Comparison of ENCODE assay signal across 8 cellular contexts in the genomic region with DNA sequence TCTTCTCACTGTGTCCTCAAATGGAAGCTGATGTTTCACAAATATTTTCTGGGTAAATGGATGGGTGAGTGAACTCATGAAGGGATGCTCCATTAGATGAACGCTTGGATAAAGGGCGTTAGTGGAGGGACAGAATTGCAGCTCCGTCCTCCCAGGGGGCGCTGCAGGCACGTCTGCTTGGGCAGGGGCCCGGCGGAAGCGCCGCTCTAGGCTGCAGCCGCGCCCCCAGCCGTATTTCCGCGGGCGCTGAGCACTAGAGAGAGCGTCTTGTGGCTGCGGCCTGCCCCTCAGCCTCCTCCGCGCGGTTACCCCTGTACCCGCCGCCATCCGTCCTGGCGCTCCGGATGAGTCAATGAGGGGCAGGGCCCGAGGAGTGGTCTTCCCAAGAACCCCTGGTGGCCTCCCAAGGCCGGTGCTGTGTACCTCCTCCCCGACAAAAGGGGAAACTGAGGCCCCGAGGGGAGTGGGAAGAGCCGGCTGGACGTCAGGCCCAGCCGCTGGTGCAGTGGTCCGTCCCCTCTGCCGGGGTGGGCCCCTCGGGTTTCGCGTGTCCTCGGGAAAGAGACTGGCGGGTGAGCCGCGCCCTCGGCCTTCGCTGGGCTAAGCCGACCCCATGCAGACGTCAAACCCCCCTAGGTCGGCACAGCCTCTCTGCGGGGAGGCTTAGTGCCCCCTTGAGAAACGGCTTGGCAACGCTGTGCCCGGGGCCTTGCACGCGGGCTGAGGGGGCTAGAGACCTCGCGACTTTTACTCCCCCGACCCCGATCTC. TPM values are rescaled to one million over a fixed set of nuclear protein-coding genes. Genes with fewer than 3 reads are reported as not detected.
DNase-seq lines count a peak whose midpoint lies in the region; TF ChIP-seq lines count a peak whose summit lies in the region.

No MANE protein-coding gene starts in this region.

- H3K9ac ChIP-seq in subcutaneous abdominal adipose tissue (ENCODE audit: low read length in 5 of 5), result peak overlapping the region; percentile 77 to 100 (median 99)

- H3K4me3 ChIP-seq in HFF-Myc (replicated peaks; ENCODE audit: low read depth, low read length) (peak overlapping the region; percentile 89), SJSA1 (peak overlapping the region; percentile 62), neutrophil (ENCODE audit: low read depth in 1 of 2, low read length in 1 of 2) (peak overlapping the region; percentile 74 to 89), subcutaneous abdominal adipose tissue (ENCODE audit: low read depth in 1 of 5, low read length in 5 of 5) (peak overlapping the region; percentile 60 to 96 (median 91))

- CTCF ChIA-PET in activated naive CD4-positive, alpha-beta T cell treated with anti-CD3 and anti-CD28 coated beads for 36 hours (lab: Charles Lee), result interaction anchor here (0.6 to 4.3 kb wide), 7 partner anchors 9 to 619 kb away, joined by 3 to 52 read pairs (median 3); partner anchors contain the start of genes RALGAPB and SNHG17

- DNase-seq in GM04504 (ENCODE audit: low read depth) (peak; percentile 73), HFF-Myc (ENCODE audit: extremely low read depth, low read depth) (peak; percentile 75), NAMALWA (ENCODE audit: low spot score) (peak; percentile 93), SJSA1 (ENCODE audit: low read depth in 1 of 2, low spot score in 2 of 2) (peak; percentile 85 to 93), germinal center (ENCODE audit: low spot score) (peak; percentile 91)
- DNase-seq in activated naive CD4-positive, alpha-beta T cell treated with anti-CD3 and anti-CD28 coated beads for 36 hours, result peak; percentile 95

- H3K9me3 ChIP-seq in SJSA1 (replicated peaks) (no peaks in the 10 kb centered on the region), neutrophil (no peaks in the 10 kb centered on the region), subcutaneous abdominal adipose tissue (ENCODE audit: control insufficient read depth in 5 of 5, low read length in 5 of 5) (no peaks in the 10 kb centered on the region)

- H3K36me3 ChIP-seq in SJSA1, result peaks cover 16% of the 10 kb centered on the region
- H3K36me3 ChIP-seq in neutrophil, result peaks cover 6% of the 10 kb centered on the region
- H3K36me3 ChIP-seq in subcutaneous abdominal adipose tissue (ENCODE audit: control insufficient read depth in 5 of 5, insufficient read depth in 5 of 5, low read length in 5 of 5), result peaks cover 0 to 34% (median 30%) of the 10 kb centered on the region in 5 donors

- TF ChIP-seq CTCF in HFF-Myc (IDR thresholded peaks at IDR 0.05; ENCODE audit: low read depth, low read length, missing control alignments) (peak; percentile 92), neutrophil (IDR thresholded peaks at IDR 0.05) (peak; percentile 84)

- H3K4me1 ChIP-seq in SJSA1 (replicated peaks), result peaks cover 53% of the 10 kb centered on the region
- H3K4me1 ChIP-seq in neutrophil (ENCODE audit: control insufficient read depth in 1 of 2, insufficient read depth in 1 of 2, low read depth in 1 of 2, low read length in 1 of 2), result peaks cover 6 to 10% of the 10 kb centered on the region in 2 experiments
- H3K4me1 ChIP-seq in subcutaneous abdominal adipose tissue (ENCODE audit: control insufficient read depth in 5 of 5, insufficient read depth in 5 of 5, low read length in 5 of 5), result peaks cover 0 to 24% (median 18%) of the 10 kb centered on the region in 5 donors

- peaks cover 3% of the 10 kb centered on the region for H3K27me3 Mint-ChIP-seq in activated naive CD4-positive, alpha-beta T cell treated with anti-CD3 and anti-CD28 coated beads for 36 hours (ENCODE audit: low read depth)

- H3K36me3 Mint-ChIP-seq in activated naive CD4-positive, alpha-beta T cell treated with anti-CD3 and anti-CD28 coated beads for 36 hours (ENCODE audit: low read depth), result peaks cover 22% of the 10 kb centered on the region

- H3K4me3 Mint-ChIP-seq in activated naive CD4-positive, alpha-beta T cell treated with anti-CD3 and anti-CD28 coated beads for 36 hours, result peak overlapping the region; percentile 80

- intact Hi-C loops in activated naive CD4-positive, alpha-beta T cell treated with anti-CD3 and anti-CD28 coated beads for 36 hours (cut with micrococcal nuclease), result loop anchor here (1.0 to 10.0 kb wide), 4 partner anchors 11 to 298 kb away; partner anchors contain the start of genes ACTR5, RALGAPB and SNHG17

- peaks cover 42% of the 10 kb centered on the region for H3K4me1 Mint-ChIP-seq in activated naive CD4-positive, alpha-beta T cell treated with anti-CD3 and anti-CD28 coated beads for 36 hours (ENCODE audit: low read depth)

- H3K9me3 Mint-ChIP-seq in activated naive CD4-positive, alpha-beta T cell treated with anti-CD3 and anti-CD28 coated beads for 36 hours, result no peaks in the 10 kb centered on the region

- H3K27ac ChIP-seq in SJSA1 (peak overlapping the region; percentile 77), neutrophil (peak overlapping the region; percentile 47), subcutaneous abdominal adipose tissue (ENCODE audit: low read depth, low read length) (peak overlapping the region; percentile 46)

- H3K27me3 ChIP-seq in SJSA1 (replicated peaks) (no peaks in the 10 kb centered on the region), neutrophil (peaks cover 16% of the 10 kb centered on the region), subcutaneous abdominal adipose tissue (ENCODE audit: control insufficient read depth in 5 of 5, insufficient read depth in 4 of 5, low read length in 5 of 5) (no peaks in the 10 kb centered on the region)

- peak overlapping the region; percentile 84 for H3K27ac Mint-ChIP-seq in activated naive CD4-positive, alpha-beta T cell treated with anti-CD3 and anti-CD28 coated beads for 36 hours

RNA-seq across cellular contexts. Expression of gene SNHG17, which starts 11.5 kb away (rescaled TPM):
- total RNA-seq in SJSA1 (2014; rRNA removed; shearing (Covaris generic)), result 10.3 and 16.2 TPM in 2 replicates
- 10 to 100 TPM; 69.1 to 72.9 TPM for total RNA-seq in activated naive CD4-positive, alpha-beta T cell treated with anti-CD3 and anti-CD28 coated beads for 36 hours

RNA-seq across cellular contexts. Expression of gene RALGAPB, which starts 26.0 kb away (rescaled TPM):
- 17.6 and 21.9 TPM in 2 replicates for total RNA-seq in SJSA1 (2014; rRNA removed; shearing (Covaris generic))
- 10 to 100 TPM; 22.1 to 24.0 TPM for total RNA-seq in activated naive CD4-positive, alpha-beta T cell treated with anti-CD3 and anti-CD28 coated beads for 36 hours

Comparison
In these comparisons a context has a peak if more than half of its experiments do, and no peak if none do; other contexts are left out.
1. Peak in every context shown above with its lines: DNase-seq, H3K4me3 ChIP-seq and H3K27ac ChIP-seq.